Comparison of ENCODE assay signal across 10 cellular contexts in genomic region chr6:154511735-154512097, GRCh38. TPM values are rescaled to one million over a fixed set of nuclear protein-coding genes. Genes with fewer than 3 reads are reported as not detected.
DNase-seq lines count a peak whose midpoint lies in the region; ATAC-seq and TF ChIP-seq lines count a peak whose summit lies in the region.
"Had no signal": no experiment of that assay in that cellular context is flagged by ENCODE, and none has a peak within 500 bp of the region (broad histone marks: within the 10 kb centered on the region; RNA-seq: fewer than 3 reads in every experiment).

No MANE protein-coding gene starts in this region.

- peak overlapping the region; percentile 12 for H3K4me3 Mint-ChIP-seq in activated CD8-positive, alpha-beta T cell treated with anti-CD3 and anti-CD28 coated beads, Interleukin-2, amount 10 ng/mL, durations not matched to agents 7 days and 5 days
- no peak overlapping the region for H3K4me3 Mint-ChIP-seq in activated CD8-positive, alpha-beta T cell treated with anti-CD3 and anti-CD28 coated beads for 36 hours

- peaks cover 9% of the 10 kb centered on the region for H3K4me1 Mint-ChIP-seq in activated CD8-positive, alpha-beta T cell treated with anti-CD3 and anti-CD28 coated beads, Interleukin-2, amount 10 ng/mL, durations not matched to agents 7 days and 5 days (ENCODE audit: low read depth)
- peaks cover 3% of the 10 kb centered on the region for H3K4me1 Mint-ChIP-seq in activated CD8-positive, alpha-beta T cell treated with anti-CD3 and anti-CD28 coated beads for 36 hours (ENCODE audit: low read depth)

- intact Hi-C loops in activated CD8-positive, alpha-beta T cell treated with anti-CD3 and anti-CD28 coated beads for 36 hours (cut with micrococcal nuclease), result no loop called here

- CTCF ChIA-PET in activated CD8-positive, alpha-beta T cell treated with anti-CD3 and anti-CD28 coated beads, Interleukin-2, amount 10 ng/mL, durations not matched to agents 7 days and 5 days (lab: Charles Lee), result interaction anchor here (0.6 kb wide), 1 partner anchor 597 kb away, joined by 3 read pairs; no protein-coding TSS in a partner anchor
- CTCF ChIA-PET in activated CD8-positive, alpha-beta T cell treated with anti-CD3 and anti-CD28 coated beads for 36 hours (lab: Charles Lee), result interaction anchor here (1.4 kb wide), 1 partner anchor 11 kb away, joined by 4 read pairs; no protein-coding TSS in a partner anchor

- ATAC-seq in activated CD8-positive, alpha-beta T cell treated with anti-CD3 and anti-CD28 coated beads, Interleukin-2, amount 10 ng/mL, durations not matched to agents 7 days and 5 days, result no peak
- no peak for ATAC-seq in activated CD8-positive, alpha-beta T cell treated with anti-CD3 and anti-CD28 coated beads for 36 hours
- ATAC-seq in HG03457 (IDR thresholded peaks at IDR 0.05; ENCODE audit: unreplicated experiment) (no peak), GM18520 (IDR thresholded peaks at IDR 0.05; ENCODE audit: unreplicated experiment) (no peak)

- WGBS in tibial nerve, 2 donors, result 10 to 15% methylated on average over 8 of the region's 8 CpGs

- H3K4me1 ChIP-seq in SJCRH30 (peaks cover 27% of the 10 kb centered on the region), tibial nerve (peaks cover 0 to 41% (median 0%) of the 10 kb centered on the region in 4 donors)

- no peaks in the 10 kb centered on the region for H3K9me3 Mint-ChIP-seq in activated CD8-positive, alpha-beta T cell treated with anti-CD3 and anti-CD28 coated beads, Interleukin-2, amount 10 ng/mL, durations not matched to agents 7 days and 5 days (ENCODE audit: insufficient read depth)
- no peaks in the 10 kb centered on the region for H3K9me3 Mint-ChIP-seq in activated CD8-positive, alpha-beta T cell treated with anti-CD3 and anti-CD28 coated beads for 36 hours

- no peak for TF ChIP-seq CTCF in activated CD8-positive, alpha-beta T cell treated with anti-CD3 and anti-CD28 coated beads for 36 hours (IDR thresholded peaks at IDR 0.05)
- no peak for TF ChIP-seq CTCF in tibial nerve (IDR thresholded peaks at IDR 0.05)

- no peaks in the 10 kb centered on the region for H3K27me3 ChIP-seq in SJCRH30
- no peaks in the 10 kb centered on the region for H3K27me3 ChIP-seq in tibial nerve

- no peak for TF ChIP-seq EP300 in tibial nerve (IDR thresholded peaks at IDR 0.05)

- no peaks in the 10 kb centered on the region for H3K9me3 ChIP-seq in SJCRH30 (replicated peaks)
- H3K9me3 ChIP-seq in tibial nerve, result no peaks in the 10 kb centered on the region

- TF ChIP-seq POLR2A in tibial nerve (IDR thresholded peaks at IDR 0.05), result no peak

- H3K27me3 Mint-ChIP-seq in activated CD8-positive, alpha-beta T cell treated with anti-CD3 and anti-CD28 coated beads, Interleukin-2, amount 10 ng/mL, durations not matched to agents 7 days and 5 days (ENCODE audit: low read depth), result peaks cover 56% of the 10 kb centered on the region
- peaks cover 53% of the 10 kb centered on the region for H3K27me3 Mint-ChIP-seq in activated CD8-positive, alpha-beta T cell treated with anti-CD3 and anti-CD28 coated beads for 36 hours

- H3K36me3 Mint-ChIP-seq in activated CD8-positive, alpha-beta T cell treated with anti-CD3 and anti-CD28 coated beads, Interleukin-2, amount 10 ng/mL, durations not matched to agents 7 days and 5 days (ENCODE audit: low read depth), result no peaks in the 10 kb centered on the region
- no peaks in the 10 kb centered on the region for H3K36me3 Mint-ChIP-seq in activated CD8-positive, alpha-beta T cell treated with anti-CD3 and anti-CD28 coated beads for 36 hours (ENCODE audit: low read depth)

- no peak for DNase-seq in activated CD8-positive, alpha-beta T cell treated with anti-CD3 and anti-CD28 coated beads, Interleukin-2, amount 10 ng/mL, durations not matched to agents 7 days and 5 days
- DNase-seq in activated CD8-positive, alpha-beta T cell treated with anti-CD3 and anti-CD28 coated beads for 36 hours, result no peak
- no peak for DNase-seq in SJCRH30
- peak; percentile 74 for DNase-seq in kidney tubule cell (ENCODE audit: low spot score)
- no peak for DNase-seq in tibial nerve (ENCODE audit: low spot score in 2 of 2)
- DNase-seq in NCI-H2171 treated with DMSO at 0.1 percent for 48 hours (lab: John Stamatoyannopoulos, UW), result no peak
- DNase-seq: activated CD8-positive, alpha-beta memory T cell treated with anti-CD3 and anti-CD28 coated beads, Interleukin-2, amount 50 U/mL, for 4 hours; AML-193 had no signal

- no peak overlapping the region for H3K27ac ChIP-seq in SJCRH30
- peak overlapping the region in 3 of 4 donors; percentile 86 to 96 (median 95) for H3K27ac ChIP-seq in tibial nerve

- peaks cover 12% of the 10 kb centered on the region for H3K36me3 ChIP-seq in SJCRH30
- no peaks in the 10 kb centered on the region for H3K36me3 ChIP-seq in tibial nerve

- H3K4me3 ChIP-seq in SJCRH30 (peak overlapping the region; percentile 27; the same call in 1 of the 2 replicates), tibial nerve (peak overlapping the region in 2 of 4 donors; percentile 81 to 96)

- POLR2A ChIA-PET in activated CD8-positive, alpha-beta T cell treated with anti-CD3 and anti-CD28 coated beads, Interleukin-2, amount 10 ng/mL, durations not matched to agents 7 days and 5 days (lab: Charles Lee), result no interaction called here
- POLR2A ChIA-PET in activated CD8-positive, alpha-beta T cell treated with anti-CD3 and anti-CD28 coated beads for 36 hours (lab: Charles Lee), result no interaction called here

- no peak overlapping the region for H3K27ac Mint-ChIP-seq in activated CD8-positive, alpha-beta T cell treated with anti-CD3 and anti-CD28 coated beads, Interleukin-2, amount 10 ng/mL, durations not matched to agents 7 days and 5 days
- no peak overlapping the region for H3K27ac Mint-ChIP-seq in activated CD8-positive, alpha-beta T cell treated with anti-CD3 and anti-CD28 coated beads for 36 hours

RNA-seq across cellular contexts. Expression of gene CNKSR3, which starts 1.2 kb away (rescaled TPM):
- total RNA-seq in activated CD8-positive, alpha-beta T cell treated with anti-CD3 and anti-CD28 coated beads, Interleukin-2, amount 10 ng/mL, durations not matched to agents 7 days and 5 days, result not detected
- total RNA-seq in activated CD8-positive, alpha-beta T cell treated with anti-CD3 and anti-CD28 coated beads for 36 hours, result under 1 TPM; 0.34 to 0.45 TPM
- total RNA-seq in SJCRH30 (2014; rRNA removed; shearing (Covaris generic)), result 29.6 and 33.8 TPM in 2 replicates
- total RNA-seq in tibial nerve, result 10 to 100 TPM; 11.7 to 22.7 (median 13.7) TPM

Comparison
In these comparisons a context has a peak if more than half of its experiments do, and no peak if none do; other contexts are left out.
1. RNA of gene CNKSR3, which starts 1.2 kb away (total RNA-seq): 29.6 to 33.8 TPM in SJCRH30 and 11.7 to 22.7 TPM in tibial nerve; 0.34 to 0.45 TPM in activated CD8-positive, alpha-beta T cell treated with anti-CD3 and anti-CD28 coated beads for 36 hours and not detected in activated CD8-positive, alpha-beta T cell treated with anti-CD3 and anti-CD28 coated beads, Interleukin-2, amount 10 ng/mL, durations not matched to agents 7 days and 5 days; every median in the first group is over 4 times any median in the second.